Comparison of ENCODE assay signal across 1 cellular context in the genomic region with DNA sequence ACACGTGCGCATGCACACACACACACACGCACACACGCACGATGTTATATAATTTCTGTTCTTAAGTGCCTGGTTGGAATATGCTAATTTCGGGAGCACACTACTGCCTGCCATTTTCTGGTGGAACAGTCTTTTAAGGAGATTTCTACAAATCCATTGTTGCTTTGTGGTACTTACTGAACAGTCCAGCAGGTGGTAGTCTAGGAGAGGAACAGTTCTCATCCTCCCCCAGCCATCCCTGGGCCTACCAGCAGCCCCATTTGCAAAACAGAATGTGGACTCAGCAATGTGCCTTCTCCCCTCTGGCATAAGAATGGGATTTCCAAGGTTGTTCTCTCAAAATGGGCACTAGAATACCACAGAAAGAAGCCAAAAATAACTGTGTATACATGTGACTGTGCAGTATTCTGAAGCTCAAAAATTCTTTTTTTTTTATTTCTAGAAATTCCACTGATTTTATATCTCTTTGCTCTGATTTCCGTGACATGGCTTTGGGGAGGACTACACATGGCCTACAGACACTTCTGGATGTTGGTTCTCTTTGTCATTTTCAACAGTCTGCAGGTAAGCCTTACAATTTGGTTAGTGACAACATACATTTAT.
TF ChIP-seq lines count a peak whose summit lies in the region.

No MANE protein-coding gene starts in this region.

TF ChIP-seq in HepG2, 621 proteins besides CTCF, POLR2A, EP300 and RAD21 (continued from another document and continues in another):
- TF ChIP-seq, protein P1, sequence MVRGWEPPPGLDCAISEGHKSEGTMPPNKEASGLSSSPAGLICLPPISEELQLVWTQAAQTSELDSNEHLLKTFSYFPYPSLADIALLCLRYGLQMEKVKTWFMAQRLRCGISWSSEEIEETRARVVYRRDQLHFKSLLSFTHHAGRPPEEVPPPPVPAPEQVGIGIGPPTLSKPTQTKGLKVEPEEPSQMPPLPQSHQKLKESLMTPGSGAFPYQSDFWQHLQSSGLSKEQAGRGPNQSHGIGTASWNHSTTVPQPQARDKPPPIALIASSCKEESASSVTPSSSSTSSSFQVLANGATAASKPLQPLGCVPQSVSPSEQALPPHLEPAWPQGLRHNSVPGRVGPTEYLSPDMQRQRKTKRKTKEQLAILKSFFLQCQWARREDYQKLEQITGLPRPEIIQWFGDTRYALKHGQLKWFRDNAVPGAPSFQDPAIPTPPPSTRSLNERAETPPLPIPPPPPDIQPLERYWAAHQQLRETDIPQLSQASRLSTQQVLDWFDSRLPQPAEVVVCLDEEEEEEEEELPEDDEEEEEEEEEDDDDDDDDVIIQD (CRISPR knock-in tag; IDR thresholded peaks at IDR 0.05; ENCODE audit: low read depth) = no peak
- TF ChIP-seq ZNF274 (CRISPR knock-in tag; IDR thresholded peaks at IDR 0.05) = no peak
- no peak for TF ChIP-seq MIER3 (CRISPR knock-in tag; IDR thresholded peaks at IDR 0.05; ENCODE audit: borderline replicate concordance)
- TF ChIP-seq, protein P2, sequence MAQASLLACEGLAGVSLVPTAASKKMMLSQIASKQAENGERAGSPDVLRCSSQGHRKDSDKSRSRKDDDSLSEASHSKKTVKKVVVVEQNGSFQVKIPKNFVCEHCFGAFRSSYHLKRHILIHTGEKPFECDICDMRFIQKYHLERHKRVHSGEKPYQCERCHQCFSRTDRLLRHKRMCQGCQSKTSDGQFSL (CRISPR knock-in tag; IDR thresholded peaks at IDR 0.05) = no peak
- TF ChIP-seq YY1 (IDR thresholded peaks at IDR 0.05; ENCODE audit: insufficient read depth, insufficient replicate concordance, low read depth, low read length) = no peak
- TF ChIP-seq, protein P3, sequence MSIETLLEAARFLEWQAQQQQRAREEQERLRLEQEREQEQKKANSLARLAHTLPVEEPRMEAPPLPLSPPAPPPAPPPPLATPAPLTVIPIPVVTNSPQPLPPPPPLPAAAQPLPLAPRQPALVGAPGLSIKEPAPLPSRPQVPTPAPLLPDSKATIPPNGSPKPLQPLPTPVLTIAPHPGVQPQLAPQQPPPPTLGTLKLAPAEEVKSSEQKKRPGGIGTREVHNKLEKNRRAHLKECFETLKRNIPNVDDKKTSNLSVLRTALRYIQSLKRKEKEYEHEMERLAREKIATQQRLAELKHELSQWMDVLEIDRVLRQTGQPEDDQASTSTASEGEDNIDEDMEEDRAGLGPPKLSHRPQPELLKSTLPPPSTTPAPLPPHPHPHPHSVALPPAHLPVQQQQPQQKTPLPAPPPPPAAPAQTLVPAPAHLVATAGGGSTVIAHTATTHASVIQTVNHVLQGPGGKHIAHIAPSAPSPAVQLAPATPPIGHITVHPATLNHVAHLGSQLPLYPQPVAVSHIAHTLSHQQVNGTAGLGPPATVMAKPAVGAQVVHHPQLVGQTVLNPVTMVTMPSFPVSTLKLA (IDR thresholded peaks at IDR 0.05) = no peak
- TF ChIP-seq ZNF780A (CRISPR knock-in tag; IDR thresholded peaks at IDR 0.05) = no peak
- TF ChIP-seq, protein P4, sequence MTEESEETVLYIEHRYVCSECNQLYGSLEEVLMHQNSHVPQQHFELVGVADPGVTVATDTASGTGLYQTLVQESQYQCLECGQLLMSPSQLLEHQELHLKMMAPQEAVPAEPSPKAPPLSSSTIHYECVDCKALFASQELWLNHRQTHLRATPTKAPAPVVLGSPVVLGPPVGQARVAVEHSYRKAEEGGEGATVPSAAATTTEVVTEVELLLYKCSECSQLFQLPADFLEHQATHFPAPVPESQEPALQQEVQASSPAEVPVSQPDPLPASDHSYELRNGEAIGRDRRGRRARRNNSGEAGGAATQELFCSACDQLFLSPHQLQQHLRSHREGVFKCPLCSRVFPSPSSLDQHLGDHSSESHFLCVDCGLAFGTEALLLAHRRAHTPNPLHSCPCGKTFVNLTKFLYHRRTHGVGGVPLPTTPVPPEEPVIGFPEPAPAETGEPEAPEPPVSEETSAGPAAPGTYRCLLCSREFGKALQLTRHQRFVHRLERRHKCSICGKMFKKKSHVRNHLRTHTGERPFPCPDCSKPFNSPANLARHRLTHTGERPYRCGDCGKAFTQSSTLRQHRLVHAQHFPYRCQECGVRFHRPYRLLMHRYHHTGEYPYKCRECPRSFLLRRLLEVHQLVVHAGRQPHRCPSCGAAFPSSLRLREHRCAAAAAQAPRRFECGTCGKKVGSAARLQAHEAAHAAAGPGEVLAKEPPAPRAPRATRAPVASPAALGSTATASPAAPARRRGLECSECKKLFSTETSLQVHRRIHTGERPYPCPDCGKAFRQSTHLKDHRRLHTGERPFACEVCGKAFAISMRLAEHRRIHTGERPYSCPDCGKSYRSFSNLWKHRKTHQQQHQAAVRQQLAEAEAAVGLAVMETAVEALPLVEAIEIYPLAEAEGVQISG (CRISPR knock-in tag; IDR thresholded peaks at IDR 0.05) = no peak
- TF ChIP-seq STAG1 (CRISPR knock-in tag; IDR thresholded peaks at IDR 0.05) = peak; percentile 86
- TF ChIP-seq, protein P5, sequence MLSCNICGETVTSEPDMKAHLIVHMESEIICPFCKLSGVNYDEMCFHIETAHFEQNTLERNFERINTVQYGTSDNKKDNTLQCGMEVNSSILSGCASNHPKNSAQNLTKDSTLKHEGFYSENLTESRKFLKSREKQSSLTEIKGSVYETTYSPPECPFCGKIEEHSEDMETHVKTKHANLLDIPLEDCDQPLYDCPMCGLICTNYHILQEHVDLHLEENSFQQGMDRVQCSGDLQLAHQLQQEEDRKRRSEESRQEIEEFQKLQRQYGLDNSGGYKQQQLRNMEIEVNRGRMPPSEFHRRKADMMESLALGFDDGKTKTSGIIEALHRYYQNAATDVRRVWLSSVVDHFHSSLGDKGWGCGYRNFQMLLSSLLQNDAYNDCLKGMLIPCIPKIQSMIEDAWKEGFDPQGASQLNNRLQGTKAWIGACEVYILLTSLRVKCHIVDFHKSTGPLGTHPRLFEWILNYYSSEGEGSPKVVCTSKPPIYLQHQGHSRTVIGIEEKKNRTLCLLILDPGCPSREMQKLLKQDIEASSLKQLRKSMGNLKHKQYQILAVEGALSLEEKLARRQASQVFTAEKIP (CRISPR knock-in tag; IDR thresholded peaks at IDR 0.05; ENCODE audit: borderline replicate concordance) = no peak
- TF ChIP-seq ZNF572 (CRISPR knock-in tag; IDR thresholded peaks at IDR 0.05) = no peak
- peak in 1 of 2 experiments; percentile 57; a peak in 3 of 4 replicates for TF ChIP-seq MAFK (conservative IDR thresholded peaks at IDR 0.05 in 1 of 2, IDR thresholded peaks at IDR 0.05 in 1 of 2; ENCODE audit: low read length in 2 of 2)
- no peak for TF ChIP-seq MAFG (CRISPR knock-in tag; IDR thresholded peaks at IDR 0.05)
- TF ChIP-seq ZNF703 (CRISPR knock-in tag; IDR thresholded peaks at IDR 0.05; ENCODE audit: borderline replicate concordance) = no peak
- peak; percentile 13; the same call in 1 of the 2 replicates for TF ChIP-seq ZNF331 (CRISPR knock-in tag; IDR thresholded peaks at IDR 0.05)
- TF ChIP-seq ZNF17 (CRISPR knock-in tag; IDR thresholded peaks at IDR 0.05) = no peak
- TF ChIP-seq ASH2L (IDR thresholded peaks at IDR 0.05; ENCODE audit: insufficient read length, low read depth, low read length) = no peak
- no peak for TF ChIP-seq PHF20 (CRISPR knock-in tag; IDR thresholded peaks at IDR 0.05)
- no peak for TF ChIP-seq RFXANK (CRISPR knock-in tag; IDR thresholded peaks at IDR 0.05)
- no peak for TF ChIP-seq ZFP36L2 (CRISPR knock-in tag; IDR thresholded peaks at IDR 0.05)
- no peak for TF ChIP-seq CC2D1A (CRISPR knock-in tag; IDR thresholded peaks at IDR 0.05)
- TF ChIP-seq RBFOX2 (IDR thresholded peaks at IDR 0.05; ENCODE audit: low read depth, low read length) = no peak
- TF ChIP-seq ZSCAN25 (CRISPR knock-in tag; IDR thresholded peaks at IDR 0.05) = no peak
- no peak for TF ChIP-seq ISX (CRISPR knock-in tag; conservative IDR thresholded peaks at IDR 0.05)
- no peak for TF ChIP-seq ZNF12 (CRISPR knock-in tag; IDR thresholded peaks at IDR 0.05)
- TF ChIP-seq MAFF (IDR thresholded peaks at IDR 0.05; ENCODE audit: low read depth, low read length) = 0 out of 2 replicates have a peak, but pooled peaks have one; percentile 47
- TF ChIP-seq CEBPG (CRISPR knock-in tag; IDR thresholded peaks at IDR 0.05) = no peak
- peak; percentile 51; the same call in 1 of the 2 replicates for TF ChIP-seq POGZ (CRISPR knock-in tag; IDR thresholded peaks at IDR 0.05)
- TF ChIP-seq, protein P6, sequence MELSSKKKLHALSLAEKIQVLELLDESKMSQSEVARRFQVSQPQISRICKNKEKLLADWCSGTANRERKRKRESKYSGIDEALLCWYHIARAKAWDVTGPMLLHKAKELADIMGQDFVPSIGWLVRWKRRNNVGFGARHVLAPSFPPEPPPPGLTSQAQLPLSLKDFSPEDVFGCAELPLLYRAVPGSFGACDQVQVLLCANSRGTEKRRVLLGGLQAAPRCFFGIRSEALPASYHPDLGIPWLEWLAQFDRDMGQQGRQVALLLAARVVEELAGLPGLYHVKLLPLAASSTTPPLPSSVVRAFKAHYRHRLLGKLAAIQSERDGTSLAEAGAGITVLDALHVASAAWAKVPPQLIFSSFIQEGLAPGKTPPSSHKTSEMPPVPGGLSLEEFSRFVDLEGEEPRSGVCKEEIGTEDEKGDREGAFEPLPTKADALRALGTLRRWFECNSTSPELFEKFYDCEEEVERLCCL (CRISPR knock-in tag; IDR thresholded peaks at IDR 0.05; ENCODE audit: borderline replicate concordance) = no peak
- no peak for TF ChIP-seq ZNF558 (CRISPR knock-in tag; IDR thresholded peaks at IDR 0.05; ENCODE audit: borderline replicate concordance)
- TF ChIP-seq ZNF232 (CRISPR knock-in tag; IDR thresholded peaks at IDR 0.05; ENCODE audit: borderline replicate concordance) = no peak
- no peak for TF ChIP-seq ZNF562 (CRISPR knock-in tag; IDR thresholded peaks at IDR 0.05; ENCODE audit: borderline replicate concordance)
- no peak for TF ChIP-seq KAT7 (CRISPR knock-in tag; IDR thresholded peaks at IDR 0.05; ENCODE audit: borderline replicate concordance)
- no peak for TF ChIP-seq ATAD3A (CRISPR knock-in tag; IDR thresholded peaks at IDR 0.05)
- TF ChIP-seq, protein P7, sequence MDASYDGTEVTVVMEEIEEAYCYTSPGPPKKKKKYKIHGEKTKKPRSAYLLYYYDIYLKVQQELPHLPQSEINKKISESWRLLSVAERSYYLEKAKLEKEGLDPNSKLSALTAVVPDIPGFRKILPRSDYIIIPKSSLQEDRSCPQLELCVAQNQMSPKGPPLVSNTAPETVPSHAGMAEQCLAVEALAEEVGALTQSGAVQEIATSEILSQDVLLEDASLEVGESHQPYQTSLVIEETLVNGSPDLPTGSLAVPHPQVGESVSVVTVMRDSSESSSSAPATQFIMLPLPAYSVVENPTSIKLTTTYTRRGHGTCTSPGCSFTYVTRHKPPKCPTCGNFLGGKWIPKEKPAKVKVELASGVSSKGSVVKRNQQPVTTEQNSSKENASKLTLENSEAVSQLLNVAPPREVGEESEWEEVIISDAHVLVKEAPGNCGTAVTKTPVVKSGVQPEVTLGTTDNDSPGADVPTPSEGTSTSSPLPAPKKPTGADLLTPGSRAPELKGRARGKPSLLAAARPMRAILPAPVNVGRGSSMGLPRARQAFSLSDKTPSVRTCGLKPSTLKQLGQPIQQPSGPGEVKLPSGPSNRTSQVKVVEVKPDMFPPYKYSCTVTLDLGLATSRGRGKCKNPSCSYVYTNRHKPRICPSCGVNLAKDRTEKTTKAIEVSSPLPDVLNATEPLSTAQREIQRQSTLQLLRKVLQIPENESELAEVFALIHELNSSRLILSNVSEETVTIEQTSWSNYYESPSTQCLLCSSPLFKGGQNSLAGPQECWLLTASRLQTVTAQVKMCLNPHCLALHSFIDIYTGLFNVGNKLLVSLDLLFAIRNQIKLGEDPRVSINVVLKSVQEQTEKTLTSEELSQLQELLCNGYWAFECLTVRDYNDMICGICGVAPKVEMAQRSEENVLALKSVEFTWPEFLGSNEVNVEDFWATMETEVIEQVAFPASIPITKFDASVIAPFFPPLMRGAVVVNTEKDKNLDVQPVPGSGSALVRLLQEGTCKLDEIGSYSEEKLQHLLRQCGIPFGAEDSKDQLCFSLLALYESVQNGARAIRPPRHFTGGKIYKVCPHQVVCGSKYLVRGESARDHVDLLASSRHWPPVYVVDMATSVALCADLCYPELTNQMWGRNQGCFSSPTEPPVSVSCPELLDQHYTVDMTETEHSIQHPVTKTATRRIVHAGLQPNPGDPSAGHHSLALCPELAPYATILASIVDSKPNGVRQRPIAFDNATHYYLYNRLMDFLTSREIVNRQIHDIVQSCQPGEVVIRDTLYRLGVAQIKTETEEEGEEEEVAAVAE (CRISPR knock-in tag; IDR thresholded peaks at IDR 0.05; ENCODE audit: borderline replicate concordance) = no peak
- TF ChIP-seq SMC3 (IDR thresholded peaks at IDR 0.05; ENCODE audit: low read length) = peak; percentile 96
- TF ChIP-seq, protein P8, sequence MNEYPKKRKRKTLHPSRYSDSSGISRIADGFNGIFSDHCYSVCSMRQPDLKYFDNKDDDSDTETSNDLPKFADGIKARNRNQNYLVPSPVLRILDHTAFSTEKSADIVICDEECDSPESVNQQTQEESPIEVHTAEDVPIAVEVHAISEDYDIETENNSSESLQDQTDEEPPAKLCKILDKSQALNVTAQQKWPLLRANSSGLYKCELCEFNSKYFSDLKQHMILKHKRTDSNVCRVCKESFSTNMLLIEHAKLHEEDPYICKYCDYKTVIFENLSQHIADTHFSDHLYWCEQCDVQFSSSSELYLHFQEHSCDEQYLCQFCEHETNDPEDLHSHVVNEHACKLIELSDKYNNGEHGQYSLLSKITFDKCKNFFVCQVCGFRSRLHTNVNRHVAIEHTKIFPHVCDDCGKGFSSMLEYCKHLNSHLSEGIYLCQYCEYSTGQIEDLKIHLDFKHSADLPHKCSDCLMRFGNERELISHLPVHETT (CRISPR knock-in tag; conservative IDR thresholded peaks at IDR 0.05) = no peak
- no peak for TF ChIP-seq GATA4 (IDR thresholded peaks at IDR 0.05; ENCODE audit: borderline replicate concordance, low read depth)
- TF ChIP-seq ZNF441 (CRISPR knock-in tag; IDR thresholded peaks at IDR 0.05; ENCODE audit: borderline replicate concordance) = no peak
- TF ChIP-seq TSC22D2 (CRISPR knock-in tag; IDR thresholded peaks at IDR 0.05; ENCODE audit: borderline replicate concordance) = no peak
- TF ChIP-seq NKX3-1 (CRISPR knock-in tag; IDR thresholded peaks at IDR 0.05) = no peak
- TF ChIP-seq, protein P9, sequence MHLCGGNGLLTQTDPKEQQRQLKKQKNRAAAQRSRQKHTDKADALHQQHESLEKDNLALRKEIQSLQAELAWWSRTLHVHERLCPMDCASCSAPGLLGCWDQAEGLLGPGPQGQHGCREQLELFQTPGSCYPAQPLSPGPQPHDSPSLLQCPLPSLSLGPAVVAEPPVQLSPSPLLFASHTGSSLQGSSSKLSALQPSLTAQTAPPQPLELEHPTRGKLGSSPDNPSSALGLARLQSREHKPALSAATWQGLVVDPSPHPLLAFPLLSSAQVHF (CRISPR knock-in tag; IDR thresholded peaks at IDR 0.05) = no peak
- TF ChIP-seq, protein P10, sequence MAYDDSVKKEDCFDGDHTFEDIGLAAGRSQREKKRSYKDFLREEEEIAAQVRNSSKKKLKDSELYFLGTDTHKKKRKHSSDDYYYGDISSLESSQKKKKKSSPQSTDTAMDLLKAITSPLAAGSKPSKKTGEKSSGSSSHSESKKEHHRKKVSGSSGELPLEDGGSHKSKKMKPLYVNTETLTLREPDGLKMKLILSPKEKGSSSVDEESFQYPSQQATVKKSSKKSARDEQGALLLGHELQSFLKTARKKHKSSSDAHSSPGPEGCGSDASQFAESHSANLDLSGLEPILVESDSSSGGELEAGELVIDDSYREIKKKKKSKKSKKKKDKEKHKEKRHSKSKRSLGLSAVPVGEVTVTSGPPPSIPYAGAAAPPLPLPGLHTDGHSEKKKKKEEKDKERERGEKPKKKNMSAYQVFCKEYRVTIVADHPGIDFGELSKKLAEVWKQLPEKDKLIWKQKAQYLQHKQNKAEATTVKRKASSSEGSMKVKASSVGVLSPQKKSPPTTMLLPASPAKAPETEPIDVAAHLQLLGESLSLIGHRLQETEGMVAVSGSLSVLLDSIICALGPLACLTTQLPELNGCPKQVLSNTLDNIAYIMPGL (CRISPR knock-in tag; IDR thresholded peaks at IDR 0.05; ENCODE audit: borderline replicate concordance in 1 of 2, low read depth in 1 of 2) = peak in 1 of 2 experiments; percentile 58; a peak in 2 of 4 replicates
- no peak for TF ChIP-seq HNRNPLL (IDR thresholded peaks at IDR 0.05; ENCODE audit: low read depth, low read length, poor library complexity, severe bottlenecking)
